ENCODE assay signal across 18 cellular contexts in genomic region chr13:109428146-109428545, GRCh38.
DNase-seq lines count a peak whose midpoint lies in the region; ATAC-seq and TF ChIP-seq lines count a peak whose summit lies in the region.
"Had no signal": no experiment of that assay in that cellular context is flagged by ENCODE, and none has a peak within 500 bp of the region (broad histone marks: within the 10 kb centered on the region; RNA-seq: fewer than 3 reads in every experiment).

No MANE protein-coding gene starts in this region.

- TF ChIP-seq EP300 in esophagus muscularis mucosa (IDR thresholded peaks at IDR 0.05), result no peak

- no peak for TF ChIP-seq POLR2A in esophagus muscularis mucosa (IDR thresholded peaks at IDR 0.05; ENCODE audit: low read depth)

- peak overlapping the region; percentile 80 for H3K4me2 ChIP-seq in BLaER1

- H3K9ac ChIP-seq in BLaER1, result no peak overlapping the region

- H3K4me1 ChIP-seq in BLaER1 (peaks cover 30% of the 10 kb centered on the region), esophagus muscularis mucosa (no peaks in the 10 kb centered on the region)
- H3K4me1 ChIP-seq: Caco-2 had no signal

- peak overlapping the region; percentile 70 for H3K27ac ChIP-seq in BLaER1
- no peak overlapping the region for H3K27ac ChIP-seq in esophagus muscularis mucosa (replicated peaks in 1 of 4)
- H3K27ac ChIP-seq: C4-2B had no signal

- TF ChIP-seq CTCF in esophagus muscularis mucosa (IDR thresholded peaks at IDR 0.05), result no peak

- H3K36me3 ChIP-seq in BLaER1 (peaks cover 14% of the 10 kb centered on the region; the same call in 1 of the 2 replicates), MG63 (no peaks in the 10 kb centered on the region), esophagus muscularis mucosa (no peaks in the 10 kb centered on the region)

- H3K4me3 ChIP-seq in BLaER1 (no peak overlapping the region), MG63 (no peak overlapping the region), esophagus muscularis mucosa (no peak overlapping the region)
- H3K4me3 ChIP-seq: GM12878 had no signal

- intact Hi-C loops in esophagus muscularis mucosa (cut with DNase I), result no loop called here

- H3K9me3 ChIP-seq in BLaER1 (peaks cover 52% of the 10 kb centered on the region), MG63 (no peaks in the 10 kb centered on the region), esophagus muscularis mucosa (no peaks in the 10 kb centered on the region)

- no peak for ATAC-seq in HG02981 (IDR thresholded peaks at IDR 0.05; ENCODE audit: unreplicated experiment)
- ATAC-seq: CD8-positive, alpha-beta T cell; GM12878 had no signal

- no peaks in the 10 kb centered on the region for H4K20me1 ChIP-seq in BLaER1

- WGBS in esophagus muscularis mucosa, result 86% methylated on average over 3 of the region's 3 CpGs

- peak; percentile 26 for DNase-seq in MG63
- peak; percentile 75 for DNase-seq in esophagus muscularis mucosa (ENCODE audit: extremely low spot score)
- DNase-seq in NCI-H446 (lab: John Stamatoyannopoulos, UW), result no peak
- DNase-seq in GM19240 (ENCODE audit: insufficient read length, low spot score), result no peak
- DNase-seq in kidney glomerular epithelial cell (lab: John Stamatoyannopoulos, UW), result no peak
- DNase-seq: 8988T; AML-193; Caco-2; Calu3; CD4-positive, alpha-beta T cell; CD8-positive, alpha-beta T cell; DMS79; DND-41; GDM1 had no signal

- no peaks in the 10 kb centered on the region for H3K27me3 ChIP-seq in BLaER1
- H3K27me3 ChIP-seq in MG63, result no peaks in the 10 kb centered on the region
- no peaks in the 10 kb centered on the region for H3K27me3 ChIP-seq in esophagus muscularis mucosa

Comparison
In these comparisons a context has a peak if more than half of its experiments do, and no peak if none do; other contexts are left out.
1. DNase-seq: peak in MG63 (single experiment) and esophagus muscularis mucosa (single experiment); none in NCI-H446 (0 of 2), GM19240 (single experiment) and kidney glomerular epithelial cell (single experiment).